In the genomic region with DNA sequence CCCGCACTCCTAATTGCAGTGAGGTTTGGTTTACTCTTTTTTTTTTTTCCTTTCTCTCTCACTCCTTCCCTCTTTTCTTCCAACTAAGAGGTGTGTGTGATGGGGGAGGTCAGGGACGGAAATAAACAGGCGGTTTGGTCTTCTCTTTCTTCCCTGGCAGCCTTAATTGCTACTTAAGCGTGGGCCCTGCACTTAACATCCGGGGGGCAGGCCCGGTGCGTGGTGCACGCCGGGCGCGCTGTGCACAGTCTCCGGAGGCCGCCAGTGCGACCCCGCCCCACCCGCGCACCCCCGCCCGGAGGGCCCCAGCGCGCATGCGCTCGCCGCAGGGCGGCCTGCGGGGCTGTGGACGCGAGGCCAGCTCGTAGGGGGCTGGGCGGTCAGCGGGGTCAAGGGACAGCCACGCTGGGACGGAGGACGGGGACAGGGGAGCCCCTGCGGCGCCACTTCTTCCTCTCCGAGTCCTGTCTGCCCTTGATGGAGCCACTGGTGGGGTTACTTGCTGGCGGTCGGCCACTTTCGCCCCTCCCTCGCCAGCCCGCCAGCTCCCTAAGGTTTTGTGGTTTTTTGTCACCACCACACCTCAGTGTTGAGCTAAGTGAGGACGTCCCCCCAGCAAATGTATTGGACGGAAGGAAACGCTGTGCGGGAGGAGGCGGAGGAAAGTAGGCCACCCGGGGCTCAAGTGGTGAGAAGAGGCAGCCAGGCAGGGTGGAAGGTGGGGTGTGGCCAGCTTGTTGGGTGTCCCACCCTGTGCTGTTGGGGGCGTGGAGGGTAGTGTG, we compare ENCODE assay signal across 2 cellular contexts.
TF ChIP-seq lines count a peak whose summit lies in the region.

No MANE protein-coding gene starts in this region.

TF ChIP-seq in HEK293T, 16 proteins besides CTCF, POLR2A, EP300 and RAD21:
- TF ChIP-seq ZNF384 (IDR thresholded peaks at IDR 0.05) (peak; percentile 62; the same call in 1 of the 2 replicates), FOXK2 (IDR thresholded peaks at IDR 0.05) (no peak)

TF ChIP-seq in H1, 55 proteins besides CTCF, POLR2A, EP300 and RAD21:
- TF ChIP-seq MAX (IDR thresholded peaks at IDR 0.05) = 0 out of 2 replicates have a peak, but pooled peaks have one; percentile 32
- no peak for TF ChIP-seq RNF2 (IDR thresholded peaks at IDR 0.05; ENCODE audit: borderline replicate concordance, low read depth, low read length, missing control alignments, poor library complexity, severe bottlenecking)
- 0 out of 4 replicates have a peak, but pooled peaks of 1 of the 2 experiments have one; percentile 31 for TF ChIP-seq SIN3A (conservative IDR thresholded peaks at IDR 0.05 in 1 of 2, IDR thresholded peaks at IDR 0.05 in 1 of 2; ENCODE audit: low read depth in 1 of 2, low read length in 2 of 2)
- no peak for TF ChIP-seq TEAD4 (IDR thresholded peaks at IDR 0.05; ENCODE audit: low read depth, low read length)
- peak; percentile 66 for TF ChIP-seq NRF1 (IDR thresholded peaks at IDR 0.05; ENCODE audit: low read depth, low read length)
- peak; percentile 48 for TF ChIP-seq ASH2L (IDR thresholded peaks at IDR 0.05; ENCODE audit: low read length)
